In genomic region chr1:43975249-43975961, GRCh38 we compare ENCODE assay signal across 8 cellular contexts. TPM values are rescaled to one million over a fixed set of nuclear protein-coding genes. Genes with fewer than 3 reads are reported as not detected.
DNase-seq lines count a peak whose midpoint lies in the region; ATAC-seq and TF ChIP-seq lines count a peak whose summit lies in the region.

No MANE protein-coding gene starts in this region.

- TF ChIP-seq POLR2A in right lobe of liver (IDR thresholded peaks at IDR 0.05) (no peak), stomach (IDR thresholded peaks at IDR 0.05) (no peak)

- H3K4me1 ChIP-seq in DND-41 (ENCODE audit: insufficient read depth, low read length) (peaks cover 60% of the 10 kb centered on the region), right lobe of liver (peaks cover 0 to 45% (median 16%) of the 10 kb centered on the region in 4 donors), stomach (peaks cover 51 to 73% (median 65%) of the 10 kb centered on the region in 4 donors)

- H3K27ac Mint-ChIP-seq in HFFc6 = peak overlapping the region; percentile 81

- TF ChIP-seq CTCF in DND-41 (IDR thresholded peaks at IDR 0.05; ENCODE audit: borderline replicate concordance, extremely low read depth, low read length, poor library complexity, severe bottlenecking) (peak; percentile 2), HFFc6 (IDR thresholded peaks at IDR 0.05) (no peak), coronary artery (IDR thresholded peaks at IDR 0.05) (no peak), right lobe of liver (IDR thresholded peaks at IDR 0.05) (no peak), stomach (IDR thresholded peaks at IDR 0.05) (no peak)

- H3K36me3 ChIP-seq in DND-41 (ENCODE audit: insufficient read depth, low read length) (peaks cover 39% of the 10 kb centered on the region), right lobe of liver (peaks cover 0 to 14% (median 5%) of the 10 kb centered on the region in 4 donors), stomach (peaks cover 13 to 50% (median 40%) of the 10 kb centered on the region in 4 donors)

- H3K27me3 ChIP-seq in DND-41 (ENCODE audit: insufficient read depth, low read length, poor library complexity) = peaks cover 4% of the 10 kb centered on the region
- H3K27me3 ChIP-seq in right lobe of liver = no peaks in the 10 kb centered on the region
- H3K27me3 ChIP-seq in stomach = no peaks in the 10 kb centered on the region

- DNase-seq in DND-41 = peak; percentile 77
- DNase-seq in HFFc6 = no peak
- peak; percentile 48 for DNase-seq in T follicular helper cell (ENCODE audit: low read depth)
- DNase-seq in coronary artery (ENCODE audit: low spot score) = peak; percentile 85
- DNase-seq in right lobe of liver = peak; percentile 77 to 86 (median 78)
- DNase-seq in stomach = peak; percentile 74
- DNase-seq in activated CD4-positive, CD25-positive, alpha-beta regulatory T cell treated with anti-CD3 and anti-CD28 coated beads, Interleukin-2, amount 50 U/mL, for 72 hours = no peak

- H3K4me3 ChIP-seq in DND-41 (ENCODE audit: low read depth in 1 of 2, low read length in 2 of 2) = peak overlapping the region; percentile 70 to 96
- H3K4me3 ChIP-seq in coronary artery = peak overlapping the region; percentile 95
- H3K4me3 ChIP-seq in right lobe of liver = peak overlapping the region; percentile 84 to 98 (median 97)
- peak overlapping the region; percentile 63 to 84 (median 76) for H3K4me3 ChIP-seq in stomach

- under 1% methylated on average over 24 of the region's 34 CpGs for WGBS in right lobe of liver (ENCODE audit: insufficient coverage, low coverage, low lambda C conversion rate, missing lambda C conversion rate)
- 1 to 3% (median 1%) methylated on average over 21 to 34 of the region's 34 CpGs for WGBS in stomach, 5 donors

- H3K4me2 ChIP-seq in DND-41 (ENCODE audit: insufficient read depth, low read length) = peak overlapping the region; percentile 74

- peak overlapping the region; percentile 78 for H2AFZ ChIP-seq in DND-41 (ENCODE audit: low read depth, low read length)

- peaks cover 30% of the 10 kb centered on the region for H4K20me1 ChIP-seq in DND-41 (ENCODE audit: insufficient read depth, low read length)

- H3K9me3 Mint-ChIP-seq in HFFc6 = no peaks in the 10 kb centered on the region

- H3K27ac ChIP-seq in DND-41 (ENCODE audit: low read length) = peak overlapping the region; percentile 77
- H3K27ac ChIP-seq in coronary artery = peak overlapping the region; percentile 84 to 94
- peak overlapping the region; percentile 86 to 93 (median 91) for H3K27ac ChIP-seq in right lobe of liver
- H3K27ac ChIP-seq in stomach = peak overlapping the region; percentile 90 to 97 (median 96)

- H3K9ac ChIP-seq in DND-41 (ENCODE audit: low read depth, low read length) = peak overlapping the region; percentile 90

- H3K4me3 Mint-ChIP-seq in HFFc6 = peak overlapping the region; percentile 92

- peaks cover 54% of the 10 kb centered on the region for H3K4me1 Mint-ChIP-seq in HFFc6 (ENCODE audit: low read depth)

- peaks cover 27% of the 10 kb centered on the region for H3K36me3 Mint-ChIP-seq in HFFc6 (ENCODE audit: low read depth)

- no peak for TF ChIP-seq EP300 in stomach (IDR thresholded peaks at IDR 0.05)

- peak; percentile 65 for ATAC-seq in DND-41 (ENCODE audit: insufficient read depth, low read depth)
- peak; percentile 22 to 60 (median 40) for ATAC-seq in right lobe of liver
- no peak for ATAC-seq in GM19328 (IDR thresholded peaks at IDR 0.05; ENCODE audit: unreplicated experiment)

- H3K27me3 Mint-ChIP-seq in HFFc6 (ENCODE audit: insufficient read depth) = peaks cover 4% of the 10 kb centered on the region; the same call in 1 of the 2 replicates

- intact Hi-C loops in right lobe of liver (cut with DNase I) = no loop called here
- intact Hi-C loops in stomach (cut with DNase I; ENCODE audit: low total_unique reads) = no loop called here

- H3K9me3 ChIP-seq in DND-41 (ENCODE audit: insufficient read depth, low read length, severe bottlenecking) (no peaks in the 10 kb centered on the region), right lobe of liver (no peaks in the 10 kb centered on the region), stomach (no peaks in the 10 kb centered on the region)

- H3K79me2 ChIP-seq in DND-41 (ENCODE audit: insufficient read depth, low read length) = peaks cover 34% of the 10 kb centered on the region

RNA-seq across cellular contexts. Expression of gene ATP6V0B, which starts 0.6 kb away (rescaled TPM):
- 100 to 1,000 TPM; 145 to 191 (median 155) TPM for total RNA-seq in HFFc6 (2021; fragmentation: NEBNext Ultra II Directional; extraction: Animal tissue kit (Norgen Biotek cat#: 25700))
- 100 to 1,000 TPM in 2 of 6 experiments, 10 to 100 TPM in 4; 64.4 to 142 (median 76.9) TPM for total RNA-seq in right lobe of liver
- total RNA-seq in stomach = 100 to 1,000 TPM in 1 of 5 donors, 10 to 100 TPM in 4; 32.1 to 142 (median 85.2) TPM
- polyA plus RNA-seq in stomach = 100 to 1,000 TPM in 2 of 3 donors, 10 to 100 TPM in 1; 94.7 to 188 (median 162) TPM

RNA-seq across cellular contexts. Expression of gene B4GALT2, which starts 3.6 kb away (rescaled TPM):
- total RNA-seq in HFFc6 (2021; fragmentation: NEBNext Ultra II Directional; extraction: Animal tissue kit (Norgen Biotek cat#: 25700)) = 100 to 1,000 TPM in 2 of 6 experiments, 10 to 100 TPM in 4; 87.8 to 107 (median 98.8) TPM
- 10 to 100 TPM; 13.4 to 49.5 (median 18.5) TPM for total RNA-seq in right lobe of liver
- 10 to 100 TPM; 15.2 to 30.9 (median 23.8) TPM for total RNA-seq in stomach
- polyA plus RNA-seq in stomach = 10 to 100 TPM; 19.9 to 37.4 (median 21.3) TPM

RNA-seq across cellular contexts. Expression of gene DPH2, which starts 5.6 kb away (rescaled TPM):
- 10 to 100 TPM; 19.1 to 22.7 (median 20.8) TPM for total RNA-seq in HFFc6 (2021; fragmentation: NEBNext Ultra II Directional; extraction: Animal tissue kit (Norgen Biotek cat#: 25700))
- total RNA-seq in right lobe of liver = 10 to 100 TPM in 5 of 6 experiments, 1 to 10 TPM in 1; 8.9 to 27.5 (median 12.0) TPM
- 10 to 100 TPM in 4 of 5 donors, 1 to 10 TPM in 1; 6.4 to 93.2 (median 26.8) TPM for total RNA-seq in stomach
- 10 to 100 TPM; 10.2 to 13.7 (median 11.6) TPM for polyA plus RNA-seq in stomach

RNA-seq across cellular contexts. Expression of gene CCDC24, which starts 16.0 kb away (rescaled TPM):
- 1 to 10 TPM; 5.6 to 7.7 (median 6.5) TPM for total RNA-seq in HFFc6 (2021; fragmentation: NEBNext Ultra II Directional; extraction: Animal tissue kit (Norgen Biotek cat#: 25700))
- total RNA-seq in right lobe of liver = 1 to 10 TPM; 2.2 to 8.4 (median 3.5) TPM
- total RNA-seq in stomach = 10 to 100 TPM in 2 of 5 donors, 1 to 10 TPM in 3; 1.2 to 32.4 (median 6.7) TPM
- polyA plus RNA-seq in stomach = 10 to 100 TPM in 2 of 3 donors, 1 to 10 TPM in 1; 5.3 to 16.7 (median 14.6) TPM

RNA-seq across cellular contexts. Expression of gene IPO13, which starts 28.7 kb away (rescaled TPM):
- total RNA-seq in HFFc6 (2021; fragmentation: NEBNext Ultra II Directional; extraction: Animal tissue kit (Norgen Biotek cat#: 25700)) = 10 to 100 TPM; 24.0 to 27.8 (median 25.0) TPM
- total RNA-seq in right lobe of liver (10 to 100 TPM; 12.4 to 18.9 (median 14.8) TPM), stomach (10 to 100 TPM in 3 of 5 donors, 1 to 10 TPM in 2; 6.2 to 54.5 (median 15.9) TPM)
- 10 to 100 TPM; 14.2 to 26.5 (median 22.6) TPM for polyA plus RNA-seq in stomach

Comparison
In these comparisons a context has a peak if more than half of its experiments do, and no peak if none do; other contexts are left out.
1. DNase-seq: peak in DND-41 (single experiment), T follicular helper cell (single experiment), coronary artery (single experiment), right lobe of liver (3 of 3) and stomach (single experiment); none in HFFc6 (single experiment) and activated CD4-positive, CD25-positive, alpha-beta regulatory T cell treated with anti-CD3 and anti-CD28 coated beads, Interleukin-2, amount 50 U/mL, for 72 hours (single experiment).
2. Peak in every context shown above with its lines, with median percentiles within 50 percentile points of each other: H3K27ac ChIP-seq and H3K4me3 ChIP-seq.